Comparison of ENCODE assay signal across 8 cellular contexts in the genomic region with DNA sequence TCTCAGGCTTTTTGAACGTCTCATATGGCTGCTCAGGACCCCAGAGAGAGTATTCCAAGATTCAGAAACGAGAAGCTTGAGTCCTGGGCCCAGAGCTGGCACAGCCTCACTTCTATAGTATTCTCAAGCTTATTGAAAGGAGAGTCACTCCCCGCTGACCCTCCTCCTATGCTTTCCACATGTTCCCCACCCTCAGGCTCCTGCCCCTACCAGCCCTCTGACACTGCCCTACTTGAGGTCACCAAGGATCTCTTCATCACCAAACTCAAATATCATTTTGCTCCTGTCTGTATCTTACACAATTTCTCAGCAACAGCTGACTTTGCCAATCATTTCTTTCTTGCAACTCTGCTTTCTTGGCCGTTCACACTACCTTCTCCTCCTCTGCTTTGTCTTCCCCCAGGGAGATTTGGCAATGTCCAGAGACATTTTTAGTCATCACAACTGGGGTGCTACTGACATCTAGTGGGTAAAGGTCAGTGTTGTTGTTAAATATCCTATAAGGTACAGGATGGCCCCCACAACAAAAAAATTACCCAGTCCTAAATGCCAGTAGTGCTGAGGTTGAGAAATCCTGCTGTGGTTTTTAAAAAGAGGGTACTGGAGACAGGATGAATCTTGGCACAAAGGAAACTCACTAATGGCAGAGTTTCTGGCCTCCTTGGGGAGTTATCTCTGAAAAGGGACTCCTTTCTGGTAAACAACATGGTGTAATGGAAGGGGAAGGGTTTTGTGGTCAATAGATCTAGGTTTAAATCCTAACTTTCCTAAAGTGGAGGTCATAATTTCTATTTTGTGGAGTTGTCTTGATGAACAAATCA. TPM values are rescaled to one million over a fixed set of nuclear protein-coding genes. Genes with fewer than 3 reads are reported as not detected.
DNase-seq lines count a peak whose midpoint lies in the region; ATAC-seq and TF ChIP-seq lines count a peak whose summit lies in the region.

No MANE protein-coding gene starts in this region.

- peak; percentile 91 for ATAC-seq in GM19023 (IDR thresholded peaks at IDR 0.05; ENCODE audit: unreplicated experiment)
- ATAC-seq in HG03064 (IDR thresholded peaks at IDR 0.05; ENCODE audit: low read depth, unreplicated experiment) = peak; percentile 76
- ATAC-seq in PC-3 = peak; percentile 76
- peak; percentile 56 for ATAC-seq in stimulated activated effector memory CD8-positive, alpha-beta T cell treated with anti-CD3 and anti-CD28 coated beads, Interleukin-12 subunit alpha, Interleukin-12 subunit beta, amount 100 ng/mL, for 72 hours
- no peak for ATAC-seq in effector memory CD8-positive, alpha-beta T cell (replicated peaks)

- no peaks in the 10 kb centered on the region for H3K9me2 ChIP-seq in PC-3 (replicated peaks; ENCODE audit: low read length)

- peaks cover 18% of the 10 kb centered on the region; the same call in 1 of the 2 replicates for H3K4me1 ChIP-seq in PC-3 (ENCODE audit: insufficient read depth, low read length)

- peaks cover 42 to 46% of the 10 kb centered on the region in 2 donors for H3K27me3 Mint-ChIP-seq in effector memory CD8-positive, alpha-beta T cell

- DNase-seq in Ammon's horn (ENCODE audit: low spot score) = peak; percentile 54
- peak; percentile 78 for DNase-seq in PC-3
- peak; percentile 67 for DNase-seq in fibroblast of villous mesenchyme (ENCODE audit: low read depth)
- DNase-seq in stimulated activated effector memory CD8-positive, alpha-beta T cell treated with anti-CD3 and anti-CD28 coated beads, Interleukin-12 subunit alpha, Interleukin-12 subunit beta, amount 100 ng/mL, for 72 hours (ENCODE audit: low spot score in 2 of 2) = no peak
- DNase-seq in NCI-H1417 treated with DMSO at 0.1 percent for 48 hours (lab: John Stamatoyannopoulos, UW) = no peak
- DNase-seq in effector memory CD8-positive, alpha-beta T cell = no peak

- CTCF ChIA-PET in PC-3 (lab: Charles Lee) = interaction anchor here (1.1 to 2.0 kb wide), 3 partner anchors 14 to 24 kb away, joined by 3 to 17 read pairs (median 7); no protein-coding TSS in a partner anchor

- TF ChIP-seq CTCF in PC-3 (conservative IDR thresholded peaks at IDR 0.05; ENCODE audit: low read depth, low read length) (peak; percentile 73), fibroblast of villous mesenchyme (IDR thresholded peaks at IDR 0.05; ENCODE audit: insufficient read depth, low read depth, low read length) (peak; percentile 62)

- no peak overlapping the region for H2AFZ ChIP-seq in PC-3 (ENCODE audit: low read length)

- no peak overlapping the region for H3K4me3 Mint-ChIP-seq in stimulated activated effector memory CD8-positive, alpha-beta T cell treated with anti-CD3 and anti-CD28 coated beads, Interleukin-12 subunit alpha, Interleukin-12 subunit beta, amount 100 ng/mL, for 72 hours
- no peak overlapping the region for H3K4me3 Mint-ChIP-seq in effector memory CD8-positive, alpha-beta T cell

- H3F3A ChIP-seq in PC-3 (ENCODE audit: low read length, unreplicated experiment) = no peaks in the 10 kb centered on the region

- no peaks in the 10 kb centered on the region for H4K20me1 ChIP-seq in PC-3 (ENCODE audit: low read length)

- peaks cover 15% of the 10 kb centered on the region for H3K4me1 Mint-ChIP-seq in stimulated activated effector memory CD8-positive, alpha-beta T cell treated with anti-CD3 and anti-CD28 coated beads, Interleukin-12 subunit alpha, Interleukin-12 subunit beta, amount 100 ng/mL, for 72 hours
- peaks cover 3 to 7% of the 10 kb centered on the region in 2 donors for H3K4me1 Mint-ChIP-seq in effector memory CD8-positive, alpha-beta T cell (ENCODE audit: low read depth in 2 of 2)

- no peak overlapping the region for H3K4me3 ChIP-seq in PC-3 (ENCODE audit: low read length)
- no peak overlapping the region for H3K4me3 ChIP-seq in fibroblast of villous mesenchyme (ENCODE audit: low read depth, low read length)

- H3K36me3 Mint-ChIP-seq in stimulated activated effector memory CD8-positive, alpha-beta T cell treated with anti-CD3 and anti-CD28 coated beads, Interleukin-12 subunit alpha, Interleukin-12 subunit beta, amount 100 ng/mL, for 72 hours = peaks cover 7% of the 10 kb centered on the region
- no peaks in the 10 kb centered on the region for H3K36me3 Mint-ChIP-seq in effector memory CD8-positive, alpha-beta T cell (ENCODE audit: insufficient read depth)

- no peak overlapping the region for H3K27ac ChIP-seq in PC-3 (ENCODE audit: low read length)

- no peaks in the 10 kb centered on the region for H3K9me3 ChIP-seq in PC-3 (ENCODE audit: low read length)

- H3K27me3 ChIP-seq in PC-3 (ENCODE audit: low read length) = no peaks in the 10 kb centered on the region

- intact Hi-C loops in PC-3 (cut with micrococcal nuclease) = loop anchor here (1.0 to 2.0 kb wide), 3 partner anchors 14 to 247 kb away; a partner anchor contains a TSS

- H3K9ac ChIP-seq in PC-3 (ENCODE audit: low read length) = no peak overlapping the region

- H3K27ac Mint-ChIP-seq in stimulated activated effector memory CD8-positive, alpha-beta T cell treated with anti-CD3 and anti-CD28 coated beads, Interleukin-12 subunit alpha, Interleukin-12 subunit beta, amount 100 ng/mL, for 72 hours = no peak overlapping the region
- no peak overlapping the region for H3K27ac Mint-ChIP-seq in effector memory CD8-positive, alpha-beta T cell

- no peak overlapping the region for H3K4me2 ChIP-seq in PC-3 (ENCODE audit: low read length)

- H3K79me2 ChIP-seq in PC-3 (ENCODE audit: low read length) = no peaks in the 10 kb centered on the region

- POLR2A ChIA-PET in PC-3 (lab: Charles Lee; ENCODE audit: unreplicated experiment) = no interaction called here

- BruUV-seq in PC-3 (replicated peaks; lab: Mats Ljungman, UMichigan) = no TSS peak

- no peaks in the 10 kb centered on the region for H3K36me3 ChIP-seq in PC-3 (ENCODE audit: low read depth, low read length)

- no peaks in the 10 kb centered on the region for H3K9me3 Mint-ChIP-seq in stimulated activated effector memory CD8-positive, alpha-beta T cell treated with anti-CD3 and anti-CD28 coated beads, Interleukin-12 subunit alpha, Interleukin-12 subunit beta, amount 100 ng/mL, for 72 hours
- H3K9me3 Mint-ChIP-seq in effector memory CD8-positive, alpha-beta T cell = no peaks in the 10 kb centered on the region

RNA-seq across cellular contexts. Expression of a gene that starts 26.9 kb away (rescaled TPM):
- total RNA-seq in PC-3 (2014; rRNA removed) (7.4 and 8.5 TPM in 2 replicates), fibroblast of villous mesenchyme (6.1 and 13.0 TPM in 2 replicates)

RNA-seq across cellular contexts. Expression of a gene that starts 47.5 kb away (rescaled TPM):
- 14.0 and 21.3 TPM in 2 replicates for total RNA-seq in PC-3 (2014; rRNA removed)
- 21.9 and 28.1 TPM in 2 replicates for total RNA-seq in fibroblast of villous mesenchyme

Comparison
In these comparisons a context has a peak if more than half of its experiments do, and no peak if none do; other contexts are left out.
1. DNase-seq: peak in Ammon's horn (single experiment), PC-3 (single experiment) and fibroblast of villous mesenchyme (single experiment); none in stimulated activated effector memory CD8-positive, alpha-beta T cell treated with anti-CD3 and anti-CD28 coated beads, Interleukin-12 subunit alpha, Interleukin-12 subunit beta, amount 100 ng/mL, for 72 hours (0 of 2), NCI-H1417 treated with DMSO at 0.1 percent for 48 hours (single experiment) and effector memory CD8-positive, alpha-beta T cell (0 of 3).